In the genomic region with DNA sequence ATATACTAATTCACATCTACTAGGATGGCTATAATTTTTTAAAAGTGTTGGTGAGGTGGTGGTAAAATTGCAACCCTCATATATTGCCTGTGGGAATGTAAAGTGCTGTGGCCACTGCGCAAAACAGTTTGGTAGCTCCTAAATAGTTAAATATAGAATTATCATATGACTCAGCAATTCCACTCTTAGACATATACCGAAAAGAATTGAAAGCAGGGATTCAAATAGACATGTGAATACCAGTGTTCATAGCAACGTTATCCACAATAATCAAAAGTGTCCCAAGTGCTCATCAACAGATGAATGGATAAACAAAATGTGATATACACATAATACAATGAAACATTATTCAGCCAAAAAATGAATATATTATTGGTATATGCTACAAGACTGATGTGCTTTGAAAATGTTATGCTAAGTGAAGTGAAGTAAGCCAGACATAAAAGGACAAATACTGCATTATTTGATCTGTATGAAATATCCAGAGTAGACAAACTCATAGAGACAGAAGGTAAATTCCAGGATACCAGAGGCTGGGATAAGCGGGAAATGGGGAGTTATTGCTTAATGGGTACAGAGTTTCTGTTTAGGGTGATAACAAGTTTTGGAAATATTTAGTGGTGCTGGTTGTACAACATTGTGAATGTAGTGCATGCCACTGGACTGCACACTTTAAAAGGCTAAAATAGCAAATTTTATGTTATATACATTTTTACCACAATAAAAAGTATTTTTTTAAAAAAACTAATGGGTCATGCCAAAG, we compare ENCODE assay signal across 23 cellular contexts.
"Had no signal": no experiment of that assay in that cellular context is flagged by ENCODE, and none has a peak within 500 bp of the region (broad histone marks: within the 10 kb centered on the region; RNA-seq: fewer than 3 reads in every experiment).

No MANE protein-coding gene starts in this region.

- H3K27ac ChIP-seq: coronary artery, dorsolateral prefrontal cortex, esophagus muscularis mucosa, foreskin keratinocyte, gastrocnemius medialis, heart right ventricle, left lung, lower lobe of right lung had no signal

- DNase-seq: dermis blood vessel endothelial cell; dorsolateral prefrontal cortex; effector CD4-positive, alpha-beta T cell; effector memory CD8-positive, alpha-beta T cell; endodermal cell; foreskin keratinocyte; gastrocnemius medialis; glutamatergic neuron; head of caudate nucleus; heart right ventricle; hippocampal formation; left cardiac atrium; left lung; left ventricle myocardium superior; lower lobe of right lung; mesenchymal stem cell; naive thymus-derived CD4-positive, alpha-beta T cell; natural killer cell had no signal

- H3K4me3 ChIP-seq: coronary artery, dorsolateral prefrontal cortex, esophagus muscularis mucosa, gastrocnemius medialis, heart right ventricle, left lung, lower lobe of right lung had no signal

- ATAC-seq: effector memory CD8-positive, alpha-beta T cell; foreskin keratinocyte; gastrocnemius medialis; heart right ventricle; left cardiac atrium; left lung; left ventricle myocardium superior; lower lobe of right lung; naive thymus-derived CD4-positive, alpha-beta T cell; natural killer cell had no signal

- H3K4me1 ChIP-seq: esophagus muscularis mucosa, foreskin keratinocyte, gastrocnemius medialis, heart right ventricle, left lung, lower lobe of right lung had no signal

- H3K36me3 ChIP-seq: esophagus muscularis mucosa, gastrocnemius medialis, heart right ventricle, left lung, lower lobe of right lung had no signal

- H3K9me3 ChIP-seq: esophagus muscularis mucosa, gastrocnemius medialis, lower lobe of right lung had no signal

- FAIRE-seq: colon, endometrium, keratinocyte had no signal

- H3K27me3 ChIP-seq: dorsolateral prefrontal cortex, esophagus muscularis mucosa, foreskin keratinocyte, gastrocnemius medialis, left lung had no signal
